In genomic region chr14:23159516-23159915, GRCh38 we compare ENCODE assay signal across 18 cellular contexts. TPM values are rescaled to one million over a fixed set of nuclear protein-coding genes. Genes with fewer than 3 reads are reported as not detected.
"Had no signal": no experiment of that assay in that cellular context is flagged by ENCODE, and none has a peak within 500 bp of the region (broad histone marks: within the 10 kb centered on the region; RNA-seq: fewer than 3 reads in every experiment).

No MANE protein-coding gene starts in this region.

- H3K9me3 Mint-ChIP-seq: activated CD4-positive, alpha-beta T cell treated with anti-CD3 and anti-CD28 coated beads, Interleukin-2, amount 10 ng/mL, durations not matched to agents 7 days and 5 days; activated naive CD4-positive, alpha-beta T cell treated with anti-CD3 and anti-CD28 coated beads, Interleukin-2, amount 10 ng/mL, durations not matched to agents 7 days and 5 days; activated T-helper 2 cell treated with anti-CD3 and anti-CD28 coated beads, Interferon-gamma antibody, Interleukin-2, Interleukin-4, amounts not matched to agents 10 μg/mL and 5 μg/mL and 100 μg/mL, durations not matched to agents 14 hours and 24 hours and 36 hours; memory B cell; stimulated activated naive CD8-positive, alpha-beta T cell treated with anti-CD3 and anti-CD28 coated beads, Interleukin-15, Interleukin-2, amounts not matched to agents 100 ng/mL and 50 ng/mL, for 24 hours; T-helper 1 cell treated with Interleukin-12 subunit alpha and Interleukin-12 subunit beta and Interleukin-4 antibody, amounts not matched to agents 30 μg/mL and 1 μg/mL, for 36 hours had no signal

- H3K27ac ChIP-seq: esophagus muscularis mucosa, pancreas had no signal

- H3K9me3 ChIP-seq: esophagus muscularis mucosa, heart left ventricle, left lung, pancreas had no signal

- H3K36me3 Mint-ChIP-seq: activated naive CD4-positive, alpha-beta T cell treated with anti-CD3 and anti-CD28 coated beads, Interleukin-2, amount 10 ng/mL, durations not matched to agents 7 days and 5 days; memory B cell had no signal

- ATAC-seq: heart left ventricle, left lung, pancreas had no signal

- H3K4me3 Mint-ChIP-seq: activated CD4-positive, alpha-beta T cell treated with anti-CD3 and anti-CD28 coated beads, Interleukin-2, amount 10 ng/mL, durations not matched to agents 7 days and 5 days; activated naive CD4-positive, alpha-beta T cell treated with anti-CD3 and anti-CD28 coated beads, Interleukin-2, amount 10 ng/mL, durations not matched to agents 7 days and 5 days; memory B cell; stimulated activated naive CD8-positive, alpha-beta T cell treated with anti-CD3 and anti-CD28 coated beads, Interleukin-15, Interleukin-2, amounts not matched to agents 100 ng/mL and 50 ng/mL, for 24 hours; T-helper 1 cell treated with Interleukin-12 subunit alpha and Interleukin-12 subunit beta and Interleukin-4 antibody, amounts not matched to agents 30 μg/mL and 1 μg/mL, for 36 hours had no signal

- H3K27me3 ChIP-seq: dorsolateral prefrontal cortex, esophagus muscularis mucosa, heart left ventricle, left lung, pancreas had no signal

- H3K27ac Mint-ChIP-seq: activated CD4-positive, alpha-beta T cell treated with anti-CD3 and anti-CD28 coated beads, Interleukin-2, amount 10 ng/mL, durations not matched to agents 7 days and 5 days; activated naive CD4-positive, alpha-beta T cell treated with anti-CD3 and anti-CD28 coated beads, Interleukin-2, amount 10 ng/mL, durations not matched to agents 7 days and 5 days; activated T-helper 2 cell treated with anti-CD3 and anti-CD28 coated beads, Interferon-gamma antibody, Interleukin-2, Interleukin-4, amounts not matched to agents 10 μg/mL and 5 μg/mL and 100 μg/mL, durations not matched to agents 14 hours and 24 hours and 36 hours; memory B cell; stimulated activated naive CD8-positive, alpha-beta T cell treated with anti-CD3 and anti-CD28 coated beads, Interleukin-15, Interleukin-2, amounts not matched to agents 100 ng/mL and 50 ng/mL, for 24 hours; T-helper 1 cell treated with Interleukin-12 subunit alpha and Interleukin-12 subunit beta and Interleukin-4 antibody, amounts not matched to agents 30 μg/mL and 1 μg/mL, for 36 hours had no signal

- H3K27me3 Mint-ChIP-seq: stimulated activated naive CD8-positive, alpha-beta T cell treated with anti-CD3 and anti-CD28 coated beads, Interleukin-15, Interleukin-2, amounts not matched to agents 100 ng/mL and 50 ng/mL, for 24 hours had no signal

- DNase-seq: activated CD4-positive, alpha-beta T cell treated with anti-CD3 and anti-CD28 coated beads, Interleukin-2, amount 10 ng/mL, durations not matched to agents 7 days and 5 days; activated CD4-positive, CD25-positive, alpha-beta regulatory T cell; activated CD8-positive, alpha-beta memory T cell treated with anti-CD3 and anti-CD28 coated beads for 24 hours; activated naive CD4-positive, alpha-beta T cell treated with anti-CD3 and anti-CD28 coated beads, Interleukin-2, amount 10 ng/mL, durations not matched to agents 7 days and 5 days; amygdala; dorsolateral prefrontal cortex; heart left ventricle; left lung; pancreas; retina; stimulated activated CD4-positive, alpha-beta T cell treated with anti-CD3 and anti-CD28 coated beads, Interleukin-4, amount 100 ng/mL, for 1 hour had no signal

- H3K4me3 ChIP-seq: dorsolateral prefrontal cortex, esophagus muscularis mucosa, heart left ventricle, left lung, pancreas had no signal

- H3K36me3 ChIP-seq: heart left ventricle, left lung, pancreas had no signal

- H3K4me1 Mint-ChIP-seq: memory B cell had no signal

RNA-seq across cellular contexts. Expression of gene CEBPE, which starts 40.5 kb away (rescaled TPM):
- total RNA-seq: activated T-helper 2 cell treated with anti-CD3 and anti-CD28 coated beads, Interferon-gamma antibody, Interleukin-2, Interleukin-4, amounts not matched to agents 10 μg/mL and 5 μg/mL and 100 μg/mL, durations not matched to agents 14 hours and 24 hours and 36 hours; chondrocyte; frontal cortex; pancreas had no signal

RNA-seq across cellular contexts. Expression of gene CIROP, which starts 54.7 kb away (rescaled TPM):
- total RNA-seq: activated CD4-positive, alpha-beta T cell treated with anti-CD3 and anti-CD28 coated beads, Interleukin-2, amount 10 ng/mL, durations not matched to agents 7 days and 5 days; activated T-helper 2 cell treated with anti-CD3 and anti-CD28 coated beads, Interferon-gamma antibody, Interleukin-2, Interleukin-4, amounts not matched to agents 10 μg/mL and 5 μg/mL and 100 μg/mL, durations not matched to agents 14 hours and 24 hours and 36 hours; chondrocyte; frontal cortex; heart left ventricle; left lung; pancreas had no signal
